8 cellular contexts compared by ENCODE assay signal in the genomic region with DNA sequence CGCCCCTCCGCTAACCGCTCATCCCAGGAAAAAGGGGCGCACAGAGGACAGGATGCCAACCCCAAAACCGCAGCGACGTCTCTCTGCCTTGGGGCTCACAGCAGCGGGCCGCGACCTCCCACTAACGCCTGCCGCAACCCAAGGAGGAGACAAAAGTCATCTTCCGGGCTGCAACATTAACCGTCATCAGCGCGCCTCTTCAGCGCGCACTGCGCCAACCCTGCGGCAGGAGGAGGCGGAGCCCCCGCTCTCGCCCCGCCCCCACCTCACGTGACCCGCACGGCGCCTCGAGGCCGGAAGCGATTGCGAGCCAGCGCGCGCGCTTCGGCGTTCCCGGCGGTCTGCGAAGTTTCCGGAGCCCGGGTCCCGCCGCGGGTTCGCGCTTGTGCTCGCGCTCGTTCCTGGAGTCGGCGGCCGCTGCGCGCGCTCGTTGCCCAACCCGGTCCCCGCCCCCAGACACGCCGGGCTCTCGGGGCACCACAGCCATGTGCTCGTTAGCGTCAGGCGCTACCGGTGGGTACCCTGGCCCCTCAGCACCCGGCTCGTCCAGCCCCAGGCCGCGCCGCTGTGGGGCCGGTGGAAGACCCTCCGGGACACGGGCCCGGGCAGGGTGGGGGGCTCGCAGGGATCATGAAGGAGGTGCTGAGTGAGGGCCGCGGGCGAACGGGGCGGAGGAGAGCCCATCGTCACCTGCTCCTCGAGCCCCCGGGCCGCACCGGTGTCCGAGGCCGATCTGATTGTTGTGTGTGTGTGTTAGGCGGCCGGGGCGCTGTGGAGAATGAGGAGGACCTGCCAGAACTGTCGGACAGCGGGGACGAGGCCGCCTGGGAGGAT. TPM values are rescaled to one million over a fixed set of nuclear protein-coding genes. Genes with fewer than 3 reads are reported as not detected.
DNase-seq lines count a peak whose midpoint lies in the region; ATAC-seq and TF ChIP-seq lines count a peak whose summit lies in the region.

PRMT3 (plus strand) TSS at position 455 of the 834 bp plus-strand sequence; CDS start at position 486, 31 bp downstream.

- H3K27ac Mint-ChIP-seq in activated naive CD4-positive, alpha-beta T cell treated with anti-CD3 and anti-CD28 coated beads, Interleukin-2, amount 10 ng/mL, durations not matched to agents 7 days and 5 days: peak within 1 kb of the TSS; percentile 100

- DNase-seq in GM10248 (ENCODE audit: extremely low spot score) (peak; percentile 97), NCI-H1048 (lab: John Stamatoyannopoulos, UW) (peak; percentile 84), SK-N-MC (ENCODE audit: low read depth, low spot score) (peak; percentile 40), non-pigmented ciliary epithelial cell (ENCODE audit: low read depth) (peak; percentile 55), substantia nigra (lab: John Stamatoyannopoulos, UW) (peak; percentile 60 to 97 (median 92))
- peak; percentile 97 for DNase-seq in activated naive CD4-positive, alpha-beta T cell treated with anti-CD3 and anti-CD28 coated beads, Interleukin-2, amount 10 ng/mL, durations not matched to agents 7 days and 5 days

- TF ChIP-seq EP300 in gastroesophageal sphincter (IDR thresholded peaks at IDR 0.05): no peak

- no peaks in the 10 kb centered on the region for H3K27me3 Mint-ChIP-seq in activated naive CD4-positive, alpha-beta T cell treated with anti-CD3 and anti-CD28 coated beads, Interleukin-2, amount 10 ng/mL, durations not matched to agents 7 days and 5 days

- H3K36me3 Mint-ChIP-seq in activated naive CD4-positive, alpha-beta T cell treated with anti-CD3 and anti-CD28 coated beads, Interleukin-2, amount 10 ng/mL, durations not matched to agents 7 days and 5 days: peaks cover 29% of the 10 kb centered on the region

- H3K27me3 ChIP-seq in gastroesophageal sphincter: no peaks in the 10 kb centered on the region

- 0% methylated on average over 5 of the region's 96 CpGs; no CpG with 5 or more reads in 1 of the 2 donors for WGBS in gastroesophageal sphincter (ENCODE audit: low coverage in 1 of 2), 2 donors

- H3K4me1 ChIP-seq in gastroesophageal sphincter: peaks cover 0 to 24% (median 0%) of the 10 kb centered on the region in 3 donors

- peak within 1 kb of the TSS; percentile 84 for H3K4me3 Mint-ChIP-seq in activated naive CD4-positive, alpha-beta T cell treated with anti-CD3 and anti-CD28 coated beads, Interleukin-2, amount 10 ng/mL, durations not matched to agents 7 days and 5 days

- H3K4me3 ChIP-seq in SK-N-MC (peak within 1 kb of the TSS; percentile 92), gastroesophageal sphincter (peak within 1 kb of the TSS; percentile 77 to 94)

- H3K9me3 ChIP-seq in SK-N-MC (ENCODE audit: low read depth, low read length): no peaks in the 10 kb centered on the region
- no peaks in the 10 kb centered on the region for H3K9me3 ChIP-seq in gastroesophageal sphincter

- peak within 1 kb of the TSS; percentile 97 for H3K9ac ChIP-seq in SK-N-MC (ENCODE audit: insufficient read length)

- peaks cover 36% of the 10 kb centered on the region for H3K4me1 Mint-ChIP-seq in activated naive CD4-positive, alpha-beta T cell treated with anti-CD3 and anti-CD28 coated beads, Interleukin-2, amount 10 ng/mL, durations not matched to agents 7 days and 5 days

- peak; percentile 82 for ATAC-seq in HG02610 (IDR thresholded peaks at IDR 0.05; ENCODE audit: unreplicated experiment)
- peak; percentile 97 for ATAC-seq in gastroesophageal sphincter

- H3K27ac ChIP-seq in SK-N-MC (peak within 1 kb of the TSS; percentile 68), gastroesophageal sphincter (peak within 1 kb of the TSS; percentile 73 to 96 (median 94)), substantia nigra (ENCODE audit: low read depth, low read length, poor library complexity, severe bottlenecking) (peak within 1 kb of the TSS; percentile 97)

- TF ChIP-seq CTCF in GM10248 (IDR thresholded peaks at IDR 0.05; ENCODE audit: control extremely low read depth, extremely low read depth, low read depth, missing control alignments) (no peak), gastroesophageal sphincter (IDR thresholded peaks at IDR 0.05) (peak in 3 of 4 experiments; percentile 42 to 98 (median 96))

- peak; percentile 57 to 73 for TF ChIP-seq POLR2A in gastroesophageal sphincter (IDR thresholded peaks at IDR 0.05)

- H3K9me3 Mint-ChIP-seq in activated naive CD4-positive, alpha-beta T cell treated with anti-CD3 and anti-CD28 coated beads, Interleukin-2, amount 10 ng/mL, durations not matched to agents 7 days and 5 days: no peaks in the 10 kb centered on the region

- H3K36me3 ChIP-seq in SK-N-MC (ENCODE audit: insufficient read depth, low read length) (peaks cover 5% of the 10 kb centered on the region), gastroesophageal sphincter (peaks cover 0 to 26% of the 10 kb centered on the region in 2 donors)

- POLR2A ChIA-PET in GM10248 (lab: Yijun Ruan, JAX): no interaction called here

- CTCF ChIA-PET in GM10248 (lab: Yijun Ruan, JAX): interaction anchor here (0.6 to 1.7 kb wide), 9 partner anchors 9 to 225 kb away, joined by 3 to 6 read pairs (median 3); no protein-coding TSS in a partner anchor
- CTCF ChIA-PET in activated naive CD4-positive, alpha-beta T cell treated with anti-CD3 and anti-CD28 coated beads, Interleukin-2, amount 10 ng/mL, durations not matched to agents 7 days and 5 days (lab: Charles Lee): interaction anchor here (1.0 to 1.4 kb wide), 5 partner anchors 9 to 260 kb away, joined by 3 to 4 read pairs (median 4); no protein-coding TSS in a partner anchor

RNA-seq across cellular contexts. Expression of gene PRMT3, which starts in this region (rescaled TPM):
- 10 to 100 TPM in 3 of 4 donors, 1 to 10 TPM in 1; 9.9 to 20.9 (median 18.8) TPM for total RNA-seq in gastroesophageal sphincter

Comparison
In these comparisons a context has a peak if more than half of its experiments do, and no peak if none do; other contexts are left out.
1. Peak in every context shown above with its lines: DNase-seq, ATAC-seq, H3K4me3 ChIP-seq and H3K27ac ChIP-seq.
2. DNase-seq: peak in every context shown above with its lines; median percentile 97 in GM10248; 97 in activated naive CD4-positive, alpha-beta T cell treated with anti-CD3 and anti-CD28 coated beads, Interleukin-2, amount 10 ng/mL, durations not matched to agents 7 days and 5 days; 92 in substantia nigra; 84 in NCI-H1048; 55 in non-pigmented ciliary epithelial cell; 40 in SK-N-MC.